ENCODE assay signal across 22 cellular contexts in the genomic region with DNA sequence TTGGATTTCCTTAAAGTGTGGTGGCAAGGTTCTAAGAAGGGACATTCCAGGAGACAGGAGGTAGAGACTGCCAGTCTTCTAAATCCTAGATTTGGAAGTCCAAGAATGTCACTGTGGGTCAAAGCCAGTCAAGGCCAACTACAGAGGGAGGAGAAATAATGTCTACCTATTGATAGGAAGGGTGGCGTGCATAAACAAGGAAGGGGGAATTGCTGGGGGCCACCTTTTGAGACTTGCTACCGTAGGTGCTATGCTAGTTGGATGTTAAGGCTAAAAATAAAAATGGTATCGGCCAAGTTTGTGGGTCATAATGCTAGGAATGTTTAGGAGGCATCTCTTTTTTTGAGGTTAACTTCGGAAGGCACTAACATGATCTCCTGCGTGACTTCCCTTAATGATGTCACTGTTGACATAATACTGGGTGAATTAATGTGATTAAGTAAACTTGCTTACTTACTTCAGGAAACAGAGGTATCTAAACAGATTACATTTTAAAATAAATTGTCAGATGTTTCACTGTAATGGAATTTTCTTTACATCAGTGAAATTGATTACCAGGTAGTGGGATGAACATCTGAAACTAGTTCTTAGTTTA. TPM values are rescaled to one million over a fixed set of nuclear protein-coding genes. Genes with fewer than 3 reads are reported as not detected.
DNase-seq lines count a peak whose midpoint lies in the region; ATAC-seq and TF ChIP-seq lines count a peak whose summit lies in the region.
"Had no signal": no experiment of that assay in that cellular context is flagged by ENCODE, and none has a peak within 500 bp of the region (broad histone marks: within the 10 kb centered on the region; RNA-seq: fewer than 3 reads in every experiment).

No MANE protein-coding gene starts in this region.

- H3K4me2 ChIP-seq in SK-N-SH (no peak overlapping the region), fibroblast of lung (ENCODE audit: extremely low read depth, insufficient read depth, low read length) (no peak overlapping the region)
- H3K4me2 ChIP-seq: BLaER1 had no signal

- no peak overlapping the region for H3K4me3 Mint-ChIP-seq in natural killer cell treated with Interleukin-12 subunit alpha and Interleukin-12 subunit beta and Interleukin-15 and Interleukin-18, amount 100 ng/mL, for 72 hours
- H3K4me3 Mint-ChIP-seq in CD4-positive, alpha-beta T cell = no peak overlapping the region
- H3K4me3 Mint-ChIP-seq: activated naive CD4-positive, alpha-beta T cell treated with anti-CD3 and anti-CD28 coated beads, Interleukin-2, amount 50 U/mL, for 24 hours; activated T-cell treated with anti-CD3 and anti-CD28 coated beads, Interleukin-2, amount 50 U/mL, for 72 hours; stimulated activated naive CD8-positive, alpha-beta T cell treated with anti-CD3 and anti-CD28 coated beads, Interleukin-15, amount 100 ng/mL, for 72 hours had no signal

- intact Hi-C loops in CD4-positive, alpha-beta T cell (cut with DNase I, micrococcal nuclease) = loop anchor here in 1 of 2 experiments (10.0 kb wide), 8 partner anchors 226 to 1836 kb away; a partner anchor contains a TSS

- no peak for TF ChIP-seq RAD21 in SK-N-SH (IDR thresholded peaks at IDR 0.05; ENCODE audit: low read length)

- H3K27me3 ChIP-seq in SK-N-SH (ENCODE audit: insufficient read depth) (no peaks in the 10 kb centered on the region), fibroblast of lung (ENCODE audit: control insufficient read depth, insufficient read depth, low read length) (no peaks in the 10 kb centered on the region)
- H3K27me3 ChIP-seq in CD4-positive, alpha-beta T cell (ENCODE audit: control insufficient read depth, insufficient read depth, low read length) = no peaks in the 10 kb centered on the region
- H3K27me3 ChIP-seq: BLaER1, upper lobe of left lung had no signal

- DNase-seq in SK-N-SH = no peak
- DNase-seq in NCI-H226 = peak; percentile 53
- DNase-seq in fibroblast of lung (ENCODE audit: low read depth in 2 of 2) = peak in 1 of 2 donors; percentile 78
- DNase-seq in skeletal muscle cell (ENCODE audit: low read depth) = peak; percentile 1
- DNase-seq in natural killer cell treated with Interleukin-12 subunit alpha and Interleukin-12 subunit beta and Interleukin-15 and Interleukin-18, amount 100 ng/mL, for 72 hours (ENCODE audit: low spot score) = no peak
- DNase-seq in CD4-positive, alpha-beta T cell = no peak
- no peak for DNase-seq in DMS79 treated with DMSO at 0.1 percent for 48 hours (lab: John Stamatoyannopoulos, UW)
- DNase-seq: activated CD4-positive, CD25-positive, alpha-beta regulatory T cell treated with anti-CD3 and anti-CD28 coated beads, Interleukin-2, amount 50 U/mL, for 72 hours; activated T-cell treated with anti-CD3 and anti-CD28 coated beads, Interleukin-2, amount 50 U/mL, for 72 hours; KG1; NCI-H2029; NCI-H446 treated with DMSO at 0.1 percent for 48 hours; stimulated activated CD4-positive, alpha-beta T cell treated with anti-CD3 and anti-CD28 coated beads, Interleukin-2, amount 100 ng/mL, for 24 hours; stimulated activated naive CD8-positive, alpha-beta T cell treated with anti-CD3 and anti-CD28 coated beads, Interleukin-15, amount 100 ng/mL, for 72 hours; SW 1271; upper lobe of left lung had no signal

- H3K79me2 ChIP-seq in SK-N-SH (ENCODE audit: insufficient read depth) = peaks cover 82% of the 10 kb centered on the region
- H3K79me2 ChIP-seq in fibroblast of lung (ENCODE audit: control insufficient read depth, insufficient read depth, low read length) = peaks cover 19% of the 10 kb centered on the region

- H3K27ac Mint-ChIP-seq in natural killer cell treated with Interleukin-12 subunit alpha and Interleukin-12 subunit beta and Interleukin-15 and Interleukin-18, amount 100 ng/mL, for 72 hours = no peak overlapping the region
- no peak overlapping the region for H3K27ac Mint-ChIP-seq in CD4-positive, alpha-beta T cell
- H3K27ac Mint-ChIP-seq: activated naive CD4-positive, alpha-beta T cell treated with anti-CD3 and anti-CD28 coated beads, Interleukin-2, amount 50 U/mL, for 24 hours; activated T-cell treated with anti-CD3 and anti-CD28 coated beads, Interleukin-2, amount 50 U/mL, for 72 hours; stimulated activated naive CD8-positive, alpha-beta T cell treated with anti-CD3 and anti-CD28 coated beads, Interleukin-15, amount 100 ng/mL, for 72 hours had no signal

- H3K9me3 ChIP-seq in SK-N-SH (no peaks in the 10 kb centered on the region), fibroblast of lung (ENCODE audit: control insufficient read depth, insufficient read depth, low read depth, low read length) (no peaks in the 10 kb centered on the region)
- no peaks in the 10 kb centered on the region for H3K9me3 ChIP-seq in CD4-positive, alpha-beta T cell (ENCODE audit: control insufficient read depth, low read length)
- H3K9me3 ChIP-seq: BLaER1, upper lobe of left lung had no signal

- no peak overlapping the region for H3K4me3 ChIP-seq in SK-N-SH (ENCODE audit: low read depth in 2 of 2, low read length in 1 of 2)
- no peak overlapping the region for H3K4me3 ChIP-seq in fibroblast of lung (replicated peaks in 1 of 4; ENCODE audit: control extremely low read depth in 1 of 4, insufficient read depth in 1 of 4, low read depth in 3 of 4, low read length in 4 of 4)
- no peak overlapping the region for H3K4me3 ChIP-seq in skeletal muscle cell (ENCODE audit: low read depth, low read length)
- H3K4me3 ChIP-seq: BLaER1, lung, upper lobe of left lung had no signal

- H2AFZ ChIP-seq in SK-N-SH (ENCODE audit: low read depth) (no peak overlapping the region), fibroblast of lung (ENCODE audit: low read length) (no peak overlapping the region)

- POLR2A ChIA-PET in SK-N-SH (lab: Yijun Ruan, JAX) = no interaction called here
- POLR2A ChIA-PET in CD4-positive, alpha-beta T cell (lab: Charles Lee) = no interaction called here

- no peaks in the 10 kb centered on the region for H3K9me2 ChIP-seq in SK-N-SH

- peaks cover 19% of the 10 kb centered on the region; the same call in 1 of the 2 replicates for H4K20me1 ChIP-seq in SK-N-SH (ENCODE audit: insufficient read depth)
- no peaks in the 10 kb centered on the region for H4K20me1 ChIP-seq in fibroblast of lung (ENCODE audit: control insufficient read depth, extremely low read depth, insufficient read depth, low read length)

- H3K4me1 Mint-ChIP-seq in natural killer cell treated with Interleukin-12 subunit alpha and Interleukin-12 subunit beta and Interleukin-15 and Interleukin-18, amount 100 ng/mL, for 72 hours (ENCODE audit: low read depth in 2 of 2) = peaks cover 18 to 20% of the 10 kb centered on the region in 2 donors
- H3K4me1 Mint-ChIP-seq in CD4-positive, alpha-beta T cell (ENCODE audit: low read depth) = peaks cover 47% of the 10 kb centered on the region

- no peaks in the 10 kb centered on the region for H3K36me3 Mint-ChIP-seq in natural killer cell treated with Interleukin-12 subunit alpha and Interleukin-12 subunit beta and Interleukin-15 and Interleukin-18, amount 100 ng/mL, for 72 hours
- H3K36me3 Mint-ChIP-seq in CD4-positive, alpha-beta T cell (ENCODE audit: low read depth) = peaks cover 19% of the 10 kb centered on the region

- H3K36me3 ChIP-seq in SK-N-SH (replicated peaks in 1 of 2; ENCODE audit: control insufficient read depth in 1 of 2, insufficient read depth in 2 of 2, low read length in 1 of 2) (peaks cover 0 to 5% of the 10 kb centered on the region in 2 experiments), fibroblast of lung (ENCODE audit: control insufficient read depth, insufficient read depth, low read length) (no peaks in the 10 kb centered on the region)
- H3K36me3 ChIP-seq: upper lobe of left lung had no signal

- no peaks in the 10 kb centered on the region for H3F3A ChIP-seq in SK-N-SH (replicated peaks; ENCODE audit: insufficient read depth)

- H3K9ac ChIP-seq in SK-N-SH (no peak overlapping the region), fibroblast of lung (ENCODE audit: insufficient read depth, low read length) (no peak overlapping the region)
- H3K9ac ChIP-seq: BLaER1 had no signal

- TF ChIP-seq CTCF in SK-N-SH (IDR thresholded peaks at IDR 0.05) = no peak
- no peak for TF ChIP-seq CTCF in fibroblast of lung (conservative IDR thresholded peaks at IDR 0.05 in 1 of 2, IDR thresholded peaks at IDR 0.05 in 1 of 2; ENCODE audit: low read depth in 1 of 2, low read length in 2 of 2)
- no peak for TF ChIP-seq CTCF in CD4-positive, alpha-beta T cell (IDR thresholded peaks at IDR 0.05)

- H3K4me1 ChIP-seq in SK-N-SH (ENCODE audit: control insufficient read depth in 1 of 2, insufficient read depth in 2 of 2, low read depth in 1 of 2, low read length in 1 of 2) = peaks cover 4 to 9% of the 10 kb centered on the region in 2 experiments; a peak in 3 of 4 replicates
- H3K4me1 ChIP-seq in fibroblast of lung (ENCODE audit: control insufficient read depth, extremely low read depth, insufficient read depth, low read length) = peaks cover 3% of the 10 kb centered on the region

- peak; percentile 3; the same call in 1 of the 3 replicates for ATAC-seq in SK-N-SH treated with all-trans-retinoic acid at 6 μM for 48 hours
- no peak for ATAC-seq in natural killer cell treated with Interleukin-12 subunit alpha and Interleukin-12 subunit beta and Interleukin-15 and Interleukin-18, amount 100 ng/mL, for 72 hours
- ATAC-seq in CD4-positive, alpha-beta T cell (ENCODE audit: poor library complexity) = no peak
- ATAC-seq: activated T-cell treated with anti-CD3 and anti-CD28 coated beads, Interleukin-2, amount 50 U/mL, for 72 hours; esophagus mucosa; stimulated activated naive CD8-positive, alpha-beta T cell treated with anti-CD3 and anti-CD28 coated beads, Interleukin-15, amount 100 ng/mL, for 72 hours had no signal

- TF ChIP-seq EP300 in SK-N-SH (IDR thresholded peaks at IDR 0.05; ENCODE audit: borderline replicate concordance in 1 of 2, low read depth in 1 of 2, low read length in 1 of 2) = no peak

- no peaks in the 10 kb centered on the region for H3K9me3 Mint-ChIP-seq in natural killer cell treated with Interleukin-12 subunit alpha and Interleukin-12 subunit beta and Interleukin-15 and Interleukin-18, amount 100 ng/mL, for 72 hours
- no peaks in the 10 kb centered on the region for H3K9me3 Mint-ChIP-seq in CD4-positive, alpha-beta T cell
- H3K9me3 Mint-ChIP-seq: activated naive CD4-positive, alpha-beta T cell treated with anti-CD3 and anti-CD28 coated beads, Interleukin-2, amount 50 U/mL, for 24 hours; activated T-cell treated with anti-CD3 and anti-CD28 coated beads, Interleukin-2, amount 50 U/mL, for 72 hours; stimulated activated naive CD8-positive, alpha-beta T cell treated with anti-CD3 and anti-CD28 coated beads, Interleukin-15, amount 100 ng/mL, for 72 hours had no signal

- CTCF ChIA-PET in SK-N-SH (lab: Yijun Ruan, JAX) = no interaction called here
- CTCF ChIA-PET in CD4-positive, alpha-beta T cell (lab: Charles Lee) = no interaction called here

- WGBS in SK-N-SH (ENCODE audit: low lambda C conversion rate) = 57% methylated on average over 5 of the region's 5 CpGs

- H3K27me3 Mint-ChIP-seq in natural killer cell treated with Interleukin-12 subunit alpha and Interleukin-12 subunit beta and Interleukin-15 and Interleukin-18, amount 100 ng/mL, for 72 hours = no peaks in the 10 kb centered on the region
- H3K27me3 Mint-ChIP-seq in CD4-positive, alpha-beta T cell = peaks cover 1% of the 10 kb centered on the region
- H3K27me3 Mint-ChIP-seq: activated naive CD4-positive, alpha-beta T cell treated with anti-CD3 and anti-CD28 coated beads, Interleukin-2, amount 50 U/mL, for 24 hours; stimulated activated naive CD8-positive, alpha-beta T cell treated with anti-CD3 and anti-CD28 coated beads, Interleukin-15, amount 100 ng/mL, for 72 hours had no signal

- no peak overlapping the region for H3K27ac ChIP-seq in SK-N-SH (ENCODE audit: low read depth in 2 of 2, low read length in 1 of 2)
- peak overlapping the region; percentile 31 for H3K27ac ChIP-seq in fibroblast of lung (ENCODE audit: insufficient read depth, low read length)
- H3K27ac ChIP-seq in CD4-positive, alpha-beta T cell (ENCODE audit: low read depth, low read length) = no peak overlapping the region
- H3K27ac ChIP-seq: 22Rv1, BLaER1, upper lobe of left lung had no signal

RNA-seq across cellular contexts. Expression of a gene that starts 4.8 kb away (rescaled TPM):
- polyA plus RNA-seq in SK-N-SH (2012; rRNA removed) = 6.5 and 8.1 TPM in 2 replicates
- 6.7 and 7.3 TPM in 2 replicates for polyA plus RNA-seq in SK-N-SH (2012; cell fraction: cytosol; rRNA removed)
- polyA plus RNA-seq in SK-N-SH (2012; cell fraction: nucleus; rRNA removed) = 10.1 and 17.6 TPM in 2 replicates
- 9.2 and 9.5 TPM in 2 replicates for total RNA-seq in fibroblast of lung
- 9.6 and 10.9 TPM in 2 replicates for polyA plus RNA-seq in fibroblast of lung
- polyA plus RNA-seq in fibroblast of lung (2012) = 5.3 and 6.9 TPM in 2 replicates
- 7.2 and 7.7 TPM in 2 replicates for polyA minus RNA-seq in fibroblast of lung (ENCODE audit: low replicate concordance)
- total RNA-seq in natural killer cell treated with Interleukin-12 subunit alpha and Interleukin-12 subunit beta and Interleukin-15 and Interleukin-18, amount 100 ng/mL, for 72 hours = 10 to 100 TPM; 13.5 to 16.6 TPM
- 10 to 100 TPM; 13.1 to 13.2 TPM for total RNA-seq in CD4-positive, alpha-beta T cell

Comparison
In these comparisons a context has a peak if more than half of its experiments do, and no peak if none do; other contexts are left out.
1. DNase-seq: peak in NCI-H226 (single experiment) and skeletal muscle cell (single experiment); none in SK-N-SH (single experiment), natural killer cell treated with Interleukin-12 subunit alpha and Interleukin-12 subunit beta and Interleukin-15 and Interleukin-18, amount 100 ng/mL, for 72 hours (single experiment), CD4-positive, alpha-beta T cell (0 of 10) and DMS79 treated with DMSO at 0.1 percent for 48 hours (single experiment).